1 cellular context compared by ENCODE assay signal in genomic region chr17:75765981-75766380, GRCh38.
TF ChIP-seq lines count a peak whose summit lies in the region.

No MANE protein-coding gene starts in this region.

TF ChIP-seq in WTC11, 78 proteins besides CTCF, POLR2A, EP300 and RAD21 (continued from another document):
- TF ChIP-seq ZNF263 (CRISPR knock-in tag; IDR thresholded peaks at IDR 0.05; ENCODE audit: low read depth) = no peak
- TF ChIP-seq, protein P1, sequence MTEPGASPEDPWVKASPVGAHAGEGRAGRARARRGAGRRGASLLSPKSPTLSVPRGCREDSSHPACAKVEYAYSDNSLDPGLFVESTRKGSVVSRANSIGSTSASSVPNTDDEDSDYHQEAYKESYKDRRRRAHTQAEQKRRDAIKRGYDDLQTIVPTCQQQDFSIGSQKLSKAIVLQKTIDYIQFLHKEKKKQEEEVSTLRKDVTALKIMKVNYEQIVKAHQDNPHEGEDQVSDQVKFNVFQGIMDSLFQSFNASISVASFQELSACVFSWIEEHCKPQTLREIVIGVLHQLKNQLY (CRISPR knock-in tag; IDR thresholded peaks at IDR 0.05) = no peak
- no peak for TF ChIP-seq MXD4 (CRISPR knock-in tag; IDR thresholded peaks at IDR 0.05; ENCODE audit: borderline replicate concordance)
- TF ChIP-seq, protein P2, sequence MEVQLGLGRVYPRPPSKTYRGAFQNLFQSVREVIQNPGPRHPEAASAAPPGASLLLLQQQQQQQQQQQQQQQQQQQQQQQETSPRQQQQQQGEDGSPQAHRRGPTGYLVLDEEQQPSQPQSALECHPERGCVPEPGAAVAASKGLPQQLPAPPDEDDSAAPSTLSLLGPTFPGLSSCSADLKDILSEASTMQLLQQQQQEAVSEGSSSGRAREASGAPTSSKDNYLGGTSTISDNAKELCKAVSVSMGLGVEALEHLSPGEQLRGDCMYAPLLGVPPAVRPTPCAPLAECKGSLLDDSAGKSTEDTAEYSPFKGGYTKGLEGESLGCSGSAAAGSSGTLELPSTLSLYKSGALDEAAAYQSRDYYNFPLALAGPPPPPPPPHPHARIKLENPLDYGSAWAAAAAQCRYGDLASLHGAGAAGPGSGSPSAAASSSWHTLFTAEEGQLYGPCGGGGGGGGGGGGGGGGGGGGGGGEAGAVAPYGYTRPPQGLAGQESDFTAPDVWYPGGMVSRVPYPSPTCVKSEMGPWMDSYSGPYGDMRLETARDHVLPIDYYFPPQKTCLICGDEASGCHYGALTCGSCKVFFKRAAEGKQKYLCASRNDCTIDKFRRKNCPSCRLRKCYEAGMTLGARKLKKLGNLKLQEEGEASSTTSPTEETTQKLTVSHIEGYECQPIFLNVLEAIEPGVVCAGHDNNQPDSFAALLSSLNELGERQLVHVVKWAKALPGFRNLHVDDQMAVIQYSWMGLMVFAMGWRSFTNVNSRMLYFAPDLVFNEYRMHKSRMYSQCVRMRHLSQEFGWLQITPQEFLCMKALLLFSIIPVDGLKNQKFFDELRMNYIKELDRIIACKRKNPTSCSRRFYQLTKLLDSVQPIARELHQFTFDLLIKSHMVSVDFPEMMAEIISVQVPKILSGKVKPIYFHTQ (CRISPR knock-in tag; IDR thresholded peaks at IDR 0.05) = no peak
- TF ChIP-seq, protein P3, sequence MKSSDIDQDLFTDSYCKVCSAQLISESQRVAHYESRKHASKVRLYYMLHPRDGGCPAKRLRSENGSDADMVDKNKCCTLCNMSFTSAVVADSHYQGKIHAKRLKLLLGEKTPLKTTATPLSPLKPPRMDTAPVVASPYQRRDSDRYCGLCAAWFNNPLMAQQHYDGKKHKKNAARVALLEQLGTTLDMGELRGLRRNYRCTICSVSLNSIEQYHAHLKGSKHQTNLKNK (CRISPR knock-in tag; IDR thresholded peaks at IDR 0.05) = no peak
- TF ChIP-seq FOXK1 (CRISPR knock-in tag; IDR thresholded peaks at IDR 0.05) = no peak
- TF ChIP-seq, protein P4, sequence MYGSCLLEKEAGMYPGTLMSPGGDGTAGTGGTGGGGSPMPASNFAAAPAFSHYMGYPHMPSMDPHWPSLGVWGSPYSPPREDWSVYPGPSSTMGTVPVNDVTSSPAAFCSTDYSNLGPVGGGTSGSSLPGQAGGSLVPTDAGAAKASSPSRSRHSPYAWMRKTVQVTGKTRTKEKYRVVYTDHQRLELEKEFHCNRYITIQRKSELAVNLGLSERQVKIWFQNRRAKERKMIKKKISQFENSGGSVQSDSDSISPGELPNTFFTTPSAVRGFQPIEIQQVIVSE (CRISPR knock-in tag; IDR thresholded peaks at IDR 0.05; ENCODE audit: borderline replicate concordance) = no peak
- TF ChIP-seq E2F5 (CRISPR knock-in tag; IDR thresholded peaks at IDR 0.05) = no peak
- no peak for TF ChIP-seq ESRRA (CRISPR knock-in tag; IDR thresholded peaks at IDR 0.05; ENCODE audit: borderline replicate concordance)
- TF ChIP-seq ATF3 (CRISPR knock-in tag; conservative IDR thresholded peaks at IDR 0.05) = no peak
- TF ChIP-seq ATF1 (CRISPR knock-in tag; IDR thresholded peaks at IDR 0.05) = no peak
- no peak for TF ChIP-seq ZSCAN18 (CRISPR knock-in tag; IDR thresholded peaks at IDR 0.05)
